ENCODE assay signal across 13 cellular contexts in the genomic region with DNA sequence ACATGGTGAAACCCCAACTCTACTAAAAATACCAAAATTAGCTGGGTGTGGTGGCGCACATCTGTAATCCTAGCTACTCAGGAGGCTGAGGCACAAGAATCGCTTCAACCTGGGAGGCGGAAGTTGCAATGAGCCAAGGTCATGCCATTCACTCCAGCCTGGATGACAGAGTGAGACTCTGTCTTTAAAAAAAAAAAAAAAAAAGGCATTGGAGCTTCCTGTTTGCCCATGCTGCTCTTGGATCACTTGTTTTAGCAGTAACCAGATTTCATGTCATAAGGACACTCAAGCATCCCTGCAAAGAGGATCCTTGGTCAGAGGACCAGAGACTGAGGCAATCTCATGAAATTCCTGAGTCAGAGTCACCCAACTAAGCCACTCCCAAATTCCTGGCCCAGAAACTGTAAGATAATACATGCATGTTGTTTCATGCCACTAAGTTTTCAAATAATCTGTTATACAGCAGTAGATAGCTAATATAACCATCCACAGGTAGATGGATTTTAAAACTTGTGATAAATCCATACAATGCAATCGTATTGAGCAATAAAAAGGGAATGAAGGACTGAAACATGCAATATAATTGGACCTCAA.
DNase-seq lines count a peak whose midpoint lies in the region; ATAC-seq and TF ChIP-seq lines count a peak whose summit lies in the region.
"Had no signal": no experiment of that assay in that cellular context is flagged by ENCODE, and none has a peak within 500 bp of the region (broad histone marks: within the 10 kb centered on the region; RNA-seq: fewer than 3 reads in every experiment).

No MANE protein-coding gene starts in this region.

- POLR2A ChIA-PET in A673 (lab: Charles Lee; ENCODE audit: low non-redundant PET) = interaction anchor here (0.6 kb wide), 1 partner anchor 48 kb away, joined by 5 read pairs; no protein-coding TSS in a partner anchor

- H3K4me1 ChIP-seq in A673 (ENCODE audit: insufficient read depth, low read length, poor library complexity, severe bottlenecking) = peaks cover 6% of the 10 kb centered on the region

- no peaks in the 10 kb centered on the region for H3K27me3 ChIP-seq in A673 (replicated peaks; ENCODE audit: insufficient read depth, low read depth, low read length, poor library complexity)
- H3K27me3 ChIP-seq: vagina had no signal

- H3K9me3 ChIP-seq in A673 (ENCODE audit: low read depth, low read length, poor library complexity, severe bottlenecking) = no peaks in the 10 kb centered on the region
- H3K9me3 ChIP-seq: vagina had no signal

- ATAC-seq in GM18520 (IDR thresholded peaks at IDR 0.05; ENCODE audit: unreplicated experiment) = no peak
- ATAC-seq in HG02884 (IDR thresholded peaks at IDR 0.05; ENCODE audit: unreplicated experiment) = no peak
- no peak for ATAC-seq in HG03378 (IDR thresholded peaks at IDR 0.05; ENCODE audit: unreplicated experiment)

- no TSS peak for BruUV-seq in A673 (replicated peaks; lab: Mats Ljungman, UMichigan)

- DNase-seq in A673 (ENCODE audit: low spot score) = peak; percentile 50
- DNase-seq in HFF-Myc (ENCODE audit: extremely low read depth, low read depth) = peak; percentile 21
- peak; percentile 59 for DNase-seq in amniotic epithelial cell (ENCODE audit: low read depth)
- peak; percentile 26 for DNase-seq in iPS-NIHi11 (ENCODE audit: low spot score)
- no peak for DNase-seq in HUDEP-2 (lab: John Stamatoyannopoulos, UW; ENCODE audit: unreplicated experiment in 76 of 76)
- DNase-seq: activated CD8-positive, alpha-beta memory T cell treated with anti-CD3 and anti-CD28 coated beads, Interleukin-2, amount 50 U/mL, for 4 hours; cerebellar nuclear complex; NCI-H1930 had no signal

- CTCF ChIA-PET in A673 (lab: Charles Lee) = no interaction called here

- no peaks in the 10 kb centered on the region for H3K36me3 ChIP-seq in A673 (ENCODE audit: insufficient read depth, low read length, poor library complexity, severe bottlenecking)
- H3K36me3 ChIP-seq: vagina had no signal

- TF ChIP-seq CTCF in A673 (conservative IDR thresholded peaks at IDR 0.05; ENCODE audit: low read depth, low read length) (no peak), HFF-Myc (IDR thresholded peaks at IDR 0.05; ENCODE audit: low read depth, low read length, missing control alignments) (no peak)

- H3K4me3 ChIP-seq in A673 (ENCODE audit: low read depth, low read length, poor library complexity, severe bottlenecking) (no peak overlapping the region), HFF-Myc (replicated peaks; ENCODE audit: low read depth, low read length) (no peak overlapping the region)
- H3K4me3 ChIP-seq: vagina had no signal

- peak overlapping the region; percentile 53 for H3K27ac ChIP-seq in A673 (ENCODE audit: low read depth, low read length, poor library complexity, severe bottlenecking)
- H3K27ac ChIP-seq: C4-2B, vagina had no signal

- intact Hi-C loops in A673 (cut with micrococcal nuclease; ENCODE audit: unreplicated experiment) = no loop called here

Comparison
In these comparisons a context has a peak if more than half of its experiments do, and no peak if none do; other contexts are left out.
1. DNase-seq: peak in A673 (single experiment), HFF-Myc (single experiment), amniotic epithelial cell (single experiment) and iPS-NIHi11 (single experiment); none in HUDEP-2 (0 of 76).